Comparison of ENCODE assay signal across 16 cellular contexts in genomic region chr6:156175433-156175832, GRCh38.
"Had no signal": no experiment of that assay in that cellular context is flagged by ENCODE, and none has a peak within 500 bp of the region (broad histone marks: within the 10 kb centered on the region; RNA-seq: fewer than 3 reads in every experiment).

No MANE protein-coding gene starts in this region.

- H3K27ac ChIP-seq: parathyroid adenoma, tibial artery had no signal

- H3K27me3 ChIP-seq: tibial artery had no signal

- H3K9me3 Mint-ChIP-seq: activated B cell treated with CpG ODN at 0.5 μM for 24 hours; activated naive CD4-positive, alpha-beta T cell treated with anti-CD3 and anti-CD28 coated beads, Interleukin-2, amount 10 ng/mL, durations not matched to agents 7 days and 5 days had no signal

- H3K36me3 ChIP-seq: tibial artery had no signal

- H3K9ac ChIP-seq: parathyroid adenoma had no signal

- H3K27me3 Mint-ChIP-seq: activated B cell treated with CpG ODN at 0.5 μM for 24 hours; activated naive CD4-positive, alpha-beta T cell treated with anti-CD3 and anti-CD28 coated beads, Interleukin-2, amount 10 ng/mL, durations not matched to agents 7 days and 5 days; stimulated activated naive CD8-positive, alpha-beta T cell treated with anti-CD3 and anti-CD28 coated beads, Interleukin-15, Interleukin-2, amounts not matched to agents 100 ng/mL and 50 ng/mL, for 24 hours had no signal

- DNase-seq: activated B cell treated with CpG ODN at 0.5 μM for 24 hours; activated CD4-positive, alpha-beta T cell treated with anti-CD3 and anti-CD28 coated beads for 48 hours; activated effector memory CD4-positive, alpha-beta T cell treated with anti-CD3 and anti-CD28 coated beads, Interleukin-2, amount 50 U/mL, for 16 hours; activated naive CD4-positive, alpha-beta T cell treated with anti-CD3 and anti-CD28 coated beads, Interleukin-2, amount 10 ng/mL, durations not matched to agents 7 days and 5 days; activated T-cell treated with anti-CD3 and anti-CD28 coated beads, Interleukin-2, amount 50 U/mL, for 48 hours; cerebellar nuclear complex; cortex of kidney; stimulated activated CD4-positive, alpha-beta T cell treated with anti-CD3 and anti-CD28 coated beads, Interleukin-12 subunit alpha, Interleukin-12 subunit beta, amount 100 ng/mL, for 4 hours; T1000; tibial artery had no signal

- H2AFZ ChIP-seq: parathyroid adenoma had no signal

- H3K79me2 ChIP-seq: parathyroid adenoma had no signal

- H3K4me1 Mint-ChIP-seq: nephron had no signal

- H3K9me3 ChIP-seq: tibial artery had no signal

- H3K4me1 ChIP-seq: parathyroid adenoma, tibial artery had no signal

- FAIRE-seq: bronchial epithelial cell, endometrium had no signal

- H3K27ac Mint-ChIP-seq: activated B cell treated with CpG ODN at 0.5 μM for 24 hours; activated naive CD4-positive, alpha-beta T cell treated with anti-CD3 and anti-CD28 coated beads, Interleukin-2, amount 10 ng/mL, durations not matched to agents 7 days and 5 days; nephron; stimulated activated naive CD8-positive, alpha-beta T cell treated with anti-CD3 and anti-CD28 coated beads, Interleukin-15, Interleukin-2, amounts not matched to agents 100 ng/mL and 50 ng/mL, for 24 hours; T-helper 1 cell treated with Interleukin-12 subunit alpha and Interleukin-12 subunit beta and Interleukin-4 antibody, amounts not matched to agents 30 μg/mL and 1 μg/mL, for 36 hours had no signal

- H3K4me3 ChIP-seq: tibial artery had no signal

- H3K36me3 Mint-ChIP-seq: activated naive CD4-positive, alpha-beta T cell treated with anti-CD3 and anti-CD28 coated beads, Interleukin-2, amount 10 ng/mL, durations not matched to agents 7 days and 5 days had no signal

- H3K4me3 Mint-ChIP-seq: activated B cell treated with CpG ODN at 0.5 μM for 24 hours; activated naive CD4-positive, alpha-beta T cell treated with anti-CD3 and anti-CD28 coated beads, Interleukin-2, amount 10 ng/mL, durations not matched to agents 7 days and 5 days; nephron; stimulated activated naive CD8-positive, alpha-beta T cell treated with anti-CD3 and anti-CD28 coated beads, Interleukin-15, Interleukin-2, amounts not matched to agents 100 ng/mL and 50 ng/mL, for 24 hours; T-helper 1 cell treated with Interleukin-12 subunit alpha and Interleukin-12 subunit beta and Interleukin-4 antibody, amounts not matched to agents 30 μg/mL and 1 μg/mL, for 36 hours had no signal
